In the genomic region with DNA sequence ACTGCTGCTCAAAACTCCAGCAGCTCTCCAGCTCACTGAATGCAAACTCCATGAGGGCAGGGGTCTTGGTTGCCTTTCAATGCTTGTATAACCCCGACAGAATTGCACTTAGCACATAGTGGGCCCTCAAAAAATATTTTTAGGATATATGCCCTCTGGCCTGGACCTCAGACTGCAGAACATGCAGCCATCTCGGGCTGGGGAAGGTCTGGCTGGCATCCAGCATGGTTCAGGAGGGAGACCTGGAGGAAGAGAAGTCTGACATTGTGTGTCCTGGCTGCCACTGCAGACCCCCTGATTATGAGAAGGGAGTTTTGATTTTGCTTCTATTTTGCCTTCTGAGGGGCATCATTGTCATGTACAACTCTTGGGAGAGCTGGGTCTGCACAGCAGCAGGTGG, we compare ENCODE assay signal across 15 cellular contexts.
"Had no signal": no experiment of that assay in that cellular context is flagged by ENCODE, and none has a peak within 500 bp of the region (broad histone marks: within the 10 kb centered on the region; RNA-seq: fewer than 3 reads in every experiment).

No MANE protein-coding gene starts in this region.

- H3K27me3 Mint-ChIP-seq: activated naive CD8-positive, alpha-beta T cell treated with anti-CD3 and anti-CD28 coated beads for 36 hours had no signal

- H3K27ac Mint-ChIP-seq: activated naive CD8-positive, alpha-beta T cell treated with anti-CD3 and anti-CD28 coated beads for 36 hours; endodermal cell; natural killer cell had no signal

- H3K4me1 Mint-ChIP-seq: activated naive CD8-positive, alpha-beta T cell treated with anti-CD3 and anti-CD28 coated beads for 36 hours; endodermal cell; natural killer cell had no signal

- H3K4me3 ChIP-seq: left lung, lung, prostate gland, transverse colon had no signal

- H3K36me3 Mint-ChIP-seq: activated naive CD8-positive, alpha-beta T cell treated with anti-CD3 and anti-CD28 coated beads for 36 hours; natural killer cell had no signal

- H3K9me3 Mint-ChIP-seq: activated naive CD8-positive, alpha-beta T cell treated with anti-CD3 and anti-CD28 coated beads for 36 hours; endodermal cell; natural killer cell had no signal

- ATAC-seq: left lung; natural killer cell; stimulated activated naive CD8-positive, alpha-beta T cell treated with anti-CD3 and anti-CD28 coated beads, Interleukin-15, Interleukin-2, amounts not matched to agents 100 U/mL and 50 U/mL, for 24 hours had no signal

- H3K27me3 ChIP-seq: left lung, transverse colon had no signal

- H3K4me3 Mint-ChIP-seq: activated naive CD8-positive, alpha-beta T cell treated with anti-CD3 and anti-CD28 coated beads for 36 hours; endodermal cell; natural killer cell had no signal

- H3K27ac ChIP-seq: left lung, prostate gland had no signal

- H3K9me3 ChIP-seq: left lung, prostate gland, transverse colon had no signal

- DNase-seq: activated CD4-positive, alpha-beta T cell treated with anti-CD3 and anti-CD28 coated beads for 1 hour; activated CD4-positive, alpha-beta T cell treated with anti-CD3 and anti-CD28 coated beads, Interleukin-2, amount 50 U/mL, for 1 hour; activated naive CD8-positive, alpha-beta T cell treated with anti-CD3 and anti-CD28 coated beads for 36 hours; activated T-cell treated with anti-CD3 and anti-CD28 coated beads, Interleukin-2, amount 50 U/mL, for 1 hour; cerebellar nuclear complex; cortex of kidney; endodermal cell; left lung; natural killer cell; stimulated activated CD4-positive, alpha-beta T cell treated with anti-CD3 and anti-CD28 coated beads, Interleukin-4, amount 100 ng/mL, for 24 hours; stimulated activated naive CD8-positive, alpha-beta T cell treated with anti-CD3 and anti-CD28 coated beads, Interleukin-15, Interleukin-2, amounts not matched to agents 100 U/mL and 50 U/mL, for 24 hours; T-helper 1 cell; transverse colon had no signal

- H3K36me3 ChIP-seq: prostate gland had no signal
